8 cellular contexts compared by ENCODE assay signal in genomic region chr7:77800158-77800557, GRCh38. TPM values are rescaled to one million over a fixed set of nuclear protein-coding genes. Genes with fewer than 3 reads are reported as not detected.
A peak's percentile ranks its signal among the peaks of the same experiment; 100 is the strongest.
DNase-seq lines count a peak whose midpoint lies in the region; ATAC-seq, FAIRE-seq and TF ChIP-seq lines count a peak whose summit lies in the region.

No MANE protein-coding gene starts in this region.

- no peak for DNase-seq in CD8-positive, alpha-beta T cell
- DNase-seq in HCT116 (ENCODE audit: low read depth, low spot score) (no peak), memory B cell (ENCODE audit: low spot score in 2 of 2) (no peak), frontal cortex (ENCODE audit: low spot score in 2 of 2) (no peak), iPS-NIHi7 (ENCODE audit: extremely low spot score) (no peak), testis (no peak)
- DNase-seq in activated CD4-positive, alpha-beta T cell treated with anti-CD3 and anti-CD28 coated beads, Interleukin-2, amount 50 U/mL, for 48 hours: peak; percentile 18 to 31

- peak overlapping the region; percentile 79 for H3K27ac Mint-ChIP-seq in CD8-positive, alpha-beta T cell
- peak overlapping the region; percentile 77 for H3K27ac Mint-ChIP-seq in memory B cell

- no TSS peak for BruUV-seq in HCT116 (replicated peaks; lab: Mats Ljungman, UMichigan)

- H3K4me3 ChIP-seq in CD8-positive, alpha-beta T cell (ENCODE audit: low read depth, low read length): no peak overlapping the region
- H3K4me3 ChIP-seq in HCT116 (replicated peaks in 1 of 2; ENCODE audit: low read depth in 1 of 2, low read length in 2 of 2) (peak overlapping the region; percentile 88 to 95; a peak in 2 of 4 replicates), testis (no peak overlapping the region)

- no peaks in the 10 kb centered on the region for H3K9me3 Mint-ChIP-seq in CD8-positive, alpha-beta T cell
- H3K9me3 Mint-ChIP-seq in memory B cell: peaks cover 2% of the 10 kb centered on the region

- TF ChIP-seq CTCF in CD8-positive, alpha-beta T cell (IDR thresholded peaks at IDR 0.05): no peak
- no peak for TF ChIP-seq CTCF in HCT116 (IDR thresholded peaks at IDR 0.05 in 2 of 3, conservative IDR thresholded peaks at IDR 0.05 in 1 of 3; ENCODE audit: borderline replicate concordance in 1 of 3, insufficient read depth in 1 of 3, low read depth in 2 of 3, low read length in 2 of 3)
- no peak for TF ChIP-seq CTCF in testis (IDR thresholded peaks at IDR 0.05)

- no peaks in the 10 kb centered on the region for H3K9me2 ChIP-seq in HCT116 (ENCODE audit: insufficient read depth)

- WGBS in testis, 2 donors: 28 to 41% methylated on average over 4 of the region's 4 CpGs

- H3K36me3 Mint-ChIP-seq in CD8-positive, alpha-beta T cell: peaks cover 14% of the 10 kb centered on the region
- peaks cover 4% of the 10 kb centered on the region for H3K36me3 Mint-ChIP-seq in memory B cell

- no peak for TF ChIP-seq RAD21 in HCT116 (IDR thresholded peaks at IDR 0.05; ENCODE audit: low read depth)

- CTCF ChIA-PET in CD8-positive, alpha-beta T cell (lab: Charles Lee): no interaction called here
- CTCF ChIA-PET in HCT116 (lab: Charles Lee): no interaction called here

- H3K27me3 ChIP-seq in CD8-positive, alpha-beta T cell (ENCODE audit: insufficient read depth, low read length): no peaks in the 10 kb centered on the region
- H3K27me3 ChIP-seq in HCT116 (ENCODE audit: insufficient read depth, low read length) (no peaks in the 10 kb centered on the region), testis (no peaks in the 10 kb centered on the region)

- H4K20me1 ChIP-seq in HCT116 (ENCODE audit: insufficient read depth): no peaks in the 10 kb centered on the region

- H3K79me2 ChIP-seq in HCT116 (ENCODE audit: insufficient read depth, low read length): peaks cover 77% of the 10 kb centered on the region

- RAD21 ChIA-PET in HCT116 (lab: Charles Lee; ENCODE audit: low non-redundant PET in 1 of 2, low total read pairs in 2 of 2, uncharacterized antibody in 2 of 2, unreplicated experiment in 2 of 2): no interaction called here

- H3K9me3 ChIP-seq in CD8-positive, alpha-beta T cell (ENCODE audit: low read length): no peaks in the 10 kb centered on the region
- H3K9me3 ChIP-seq in HCT116 (ENCODE audit: control insufficient read depth in 1 of 2, insufficient read depth in 1 of 2, low read depth in 1 of 2, low read length in 2 of 2): no peaks in the 10 kb centered on the region
- no peaks in the 10 kb centered on the region for H3K9me3 ChIP-seq in testis

- no peak for ATAC-seq in CD8-positive, alpha-beta T cell
- ATAC-seq in HCT116 (no peak), memory B cell (ENCODE audit: low read depth) (no peak), HG02981 (IDR thresholded peaks at IDR 0.05; ENCODE audit: unreplicated experiment) (no peak)

- no peaks in the 10 kb centered on the region for H3K27me3 Mint-ChIP-seq in CD8-positive, alpha-beta T cell (ENCODE audit: low read depth)
- no peaks in the 10 kb centered on the region for H3K27me3 Mint-ChIP-seq in memory B cell

- no peak overlapping the region for H3K27ac ChIP-seq in CD8-positive, alpha-beta T cell (ENCODE audit: low read depth, low read length)
- H3K27ac ChIP-seq in HCT116 (ENCODE audit: low read depth, low read length) (no peak overlapping the region), testis (no peak overlapping the region)

- H2AFZ ChIP-seq in HCT116 (ENCODE audit: low read depth, low read length, poor library complexity, severe bottlenecking): no peak overlapping the region

- peak overlapping the region; percentile 97 for H3K4me3 Mint-ChIP-seq in CD8-positive, alpha-beta T cell
- H3K4me3 Mint-ChIP-seq in memory B cell: peak overlapping the region; percentile 89

- peaks cover 80% of the 10 kb centered on the region for H3K4me1 Mint-ChIP-seq in CD8-positive, alpha-beta T cell (ENCODE audit: low read depth)
- peaks cover 48% of the 10 kb centered on the region for H3K4me1 Mint-ChIP-seq in memory B cell

- intact Hi-C loops in CD8-positive, alpha-beta T cell (cut with DNase I, micrococcal nuclease): no loop called here
- intact Hi-C loops in HCT116 (cut with micrococcal nuclease) (no loop called here), testis (cut with DNase I; ENCODE audit: low total_unique reads) (no loop called here)

- peaks cover 48% of the 10 kb centered on the region for H3K4me1 ChIP-seq in CD8-positive, alpha-beta T cell (ENCODE audit: insufficient read depth, low read length)
- H3K4me1 ChIP-seq in HCT116 (ENCODE audit: control insufficient read depth in 1 of 2, insufficient read depth in 2 of 2, low read length in 2 of 2) (peaks cover 3 to 17% of the 10 kb centered on the region in 2 experiments; a peak in 3 of 4 replicates), testis (peaks cover 8% of the 10 kb centered on the region)

- POLR2A ChIA-PET in CD8-positive, alpha-beta T cell (lab: Charles Lee): no interaction called here
- POLR2A ChIA-PET in HCT116 (lab: Charles Lee): no interaction called here

- H3K9ac ChIP-seq in HCT116 (ENCODE audit: low read length): peak overlapping the region; percentile 77; the same call in 1 of the 2 replicates

- TF ChIP-seq POLR2A in HCT116 (IDR thresholded peaks at IDR 0.05; ENCODE audit: borderline replicate concordance, extremely low read depth, insufficient read depth, insufficient read length) (no peak), testis (IDR thresholded peaks at IDR 0.05) (no peak)

- FAIRE-seq in frontal cortex (lab: Jason Lieb, UNC): no peak

- no peaks in the 10 kb centered on the region for H3K36me3 ChIP-seq in CD8-positive, alpha-beta T cell (ENCODE audit: insufficient read depth, low read length)
- H3K36me3 ChIP-seq in HCT116 (ENCODE audit: control insufficient read depth in 1 of 2, insufficient read depth in 2 of 2, low read length in 2 of 2): no peaks in the 10 kb centered on the region
- H3K36me3 ChIP-seq in testis (ENCODE audit: low read depth, missing control alignments): no peaks in the 10 kb centered on the region

- peak overlapping the region; percentile 82 for H3K4me2 ChIP-seq in HCT116 (ENCODE audit: low read length)

TF ChIP-seq in HCT116, 20 proteins besides CTCF, POLR2A, EP300 and RAD21:
- no peak for TF ChIP-seq ELF1 (IDR thresholded peaks at IDR 0.05; ENCODE audit: borderline replicate concordance, low read depth)

RNA-seq across cellular contexts. Expression of gene PHTF2, which starts 1.6 kb away (rescaled TPM):
- total RNA-seq in CD8-positive, alpha-beta T cell: 10 to 100 TPM; 10.2 to 14.1 TPM
- total RNA-seq in HCT116 (2021; ENCODE audit: unreplicated experiment): 26.7 TPM
- polyA plus RNA-seq in HCT116 (2012): 6.2 and 9.5 TPM in 2 replicates
- 39.9 TPM for total RNA-seq in frontal cortex
- total RNA-seq in testis: 10 to 100 TPM; 26.6 to 35.3 TPM
- 13.9 TPM for polyA plus RNA-seq in testis (ENCODE audit: insufficient read depth, low read depth, low replicate concordance)

RNA-seq across cellular contexts. Expression of gene TMEM60, which starts 1.9 kb away (rescaled TPM):
- 1 to 10 TPM; 2.2 TPM for total RNA-seq in CD8-positive, alpha-beta T cell
- total RNA-seq in HCT116 (2021; ENCODE audit: unreplicated experiment) (10.3 TPM), frontal cortex (15.9 TPM), testis (10 to 100 TPM; 21.7 to 31.4 TPM)
- polyA plus RNA-seq in HCT116 (2012): 5.1 and 9.4 TPM in 2 replicates
- 27.9 TPM for polyA plus RNA-seq in testis (ENCODE audit: insufficient read depth, low read depth, low replicate concordance)

Comparison
In these comparisons a context has a peak if more than half of its experiments do, and no peak if none do; other contexts are left out.
1. DNase-seq: peak in activated CD4-positive, alpha-beta T cell treated with anti-CD3 and anti-CD28 coated beads, Interleukin-2, amount 50 U/mL, for 48 hours (2 of 2); none in CD8-positive, alpha-beta T cell (0 of 7), HCT116 (single experiment), memory B cell (0 of 2), frontal cortex (0 of 2), iPS-NIHi7 (single experiment) and testis (single experiment).
2. H3K4me3 ChIP-seq: peak in HCT116 (2 of 2); none in CD8-positive, alpha-beta T cell (single experiment) and testis (0 of 2).